In genomic region chr17:15896277-15896676, GRCh38 we compare ENCODE assay signal across 23 cellular contexts. TPM values are rescaled to one million over a fixed set of nuclear protein-coding genes. Genes with fewer than 3 reads are reported as not detected.
A peak's percentile ranks its signal among the peaks of the same experiment; 100 is the strongest.
DNase-seq lines count a peak whose midpoint lies in the region; ATAC-seq and TF ChIP-seq lines count a peak whose summit lies in the region.
"Had no signal": no experiment of that assay in that cellular context is flagged by ENCODE, and none has a peak within 500 bp of the region (broad histone marks: within the 10 kb centered on the region; RNA-seq: fewer than 3 reads in every experiment).

No MANE protein-coding gene starts in this region.

- H3K27me3 ChIP-seq in CD4-positive, alpha-beta T cell (ENCODE audit: control insufficient read depth, insufficient read depth, low read length): no peaks in the 10 kb centered on the region
- H3K27me3 ChIP-seq: BLaER1 treated with 17β-estradiol and CSF1 and Interleukin-3, amounts not matched to agents 10 nM and 100 nM had no signal

- peak overlapping the region; percentile 23 for H3K4me3 Mint-ChIP-seq in activated naive CD4-positive, alpha-beta T cell treated with anti-CD3 and anti-CD28 coated beads, Interleukin-2, amount 50 U/mL, for 24 hours
- peak overlapping the region; percentile 27 for H3K4me3 Mint-ChIP-seq in CD4-positive, alpha-beta T cell
- no peak overlapping the region for H3K4me3 Mint-ChIP-seq in T-helper 17 cell
- peak overlapping the region in 1 of 10 donors; percentile 39 for H3K4me3 Mint-ChIP-seq in naive thymus-derived CD8-positive, alpha-beta T cell

- intact Hi-C loops in CD4-positive, alpha-beta T cell (cut with DNase I, micrococcal nuclease): no loop called here

- peaks cover 25% of the 10 kb centered on the region for H3K4me1 Mint-ChIP-seq in activated naive CD4-positive, alpha-beta T cell treated with anti-CD3 and anti-CD28 coated beads, Interleukin-2, amount 50 U/mL, for 24 hours
- peaks cover 15% of the 10 kb centered on the region for H3K4me1 Mint-ChIP-seq in CD4-positive, alpha-beta T cell (ENCODE audit: low read depth)
- H3K4me1 Mint-ChIP-seq in T-helper 17 cell: peaks cover 11% of the 10 kb centered on the region
- H3K4me1 Mint-ChIP-seq in naive thymus-derived CD8-positive, alpha-beta T cell: peaks cover 12 to 24% (median 14%) of the 10 kb centered on the region in 4 donors

- no peaks in the 10 kb centered on the region for H3K27me3 Mint-ChIP-seq in activated naive CD4-positive, alpha-beta T cell treated with anti-CD3 and anti-CD28 coated beads, Interleukin-2, amount 50 U/mL, for 24 hours
- no peaks in the 10 kb centered on the region for H3K27me3 Mint-ChIP-seq in CD4-positive, alpha-beta T cell
- H3K27me3 Mint-ChIP-seq in T-helper 17 cell: peaks cover 6% of the 10 kb centered on the region
- H3K27me3 Mint-ChIP-seq in naive thymus-derived CD8-positive, alpha-beta T cell: no peaks in the 10 kb centered on the region

- ATAC-seq in CD4-positive, alpha-beta T cell (ENCODE audit: poor library complexity): no peak
- ATAC-seq in T-helper 17 cell: no peak
- ATAC-seq in naive thymus-derived CD8-positive, alpha-beta T cell: no peak
- ATAC-seq: PC-3, Right ventricle myocardium inferior had no signal

- CTCF ChIA-PET in CD4-positive, alpha-beta T cell (lab: Charles Lee): no interaction called here

- H3K9me3 Mint-ChIP-seq in activated naive CD4-positive, alpha-beta T cell treated with anti-CD3 and anti-CD28 coated beads, Interleukin-2, amount 50 U/mL, for 24 hours: no peaks in the 10 kb centered on the region
- no peaks in the 10 kb centered on the region for H3K9me3 Mint-ChIP-seq in CD4-positive, alpha-beta T cell
- peaks cover 0 to 2% (median 0%) of the 10 kb centered on the region in 9 donors for H3K9me3 Mint-ChIP-seq in naive thymus-derived CD8-positive, alpha-beta T cell

- DNase-seq in activated naive CD4-positive, alpha-beta T cell (lab: John Stamatoyannopoulos, UW): no peak
- DNase-seq in CD4-positive, alpha-beta T cell: no peak
- no peak for DNase-seq in T-helper 17 cell
- DNase-seq in naive thymus-derived CD8-positive, alpha-beta T cell: no peak
- no peak for DNase-seq in GM19238 (ENCODE audit: insufficient read length, low spot score)
- no peak for DNase-seq in NCI-H2081 treated with DMSO at 0.1 percent for 48 hours (lab: John Stamatoyannopoulos, UW)
- DNase-seq: Calu3; CD8-positive, alpha-beta memory T cell; DMS79 treated with DMSO at 0.1 percent for 48 hours; GF-D8; NCI-H1092; NCI-H1436; NCI-H187; NCI-H2171 treated with DMSO at 0.1 percent for 48 hours; NCI-H345; NCI-H524; NCI-H748 treated with DMSO at 0.1 percent for 48 hours; NK-92 treated with Interleukin-12 subunit alpha and Interleukin-12 subunit beta, amount 100 ng/mL, for 24 hours; PC-3; SJCRH30 had no signal

- H3K27ac Mint-ChIP-seq in activated naive CD4-positive, alpha-beta T cell treated with anti-CD3 and anti-CD28 coated beads, Interleukin-2, amount 50 U/mL, for 24 hours: no peak overlapping the region
- peak overlapping the region; percentile 69 for H3K27ac Mint-ChIP-seq in CD4-positive, alpha-beta T cell
- peak overlapping the region; percentile 62 for H3K27ac Mint-ChIP-seq in T-helper 17 cell
- peak overlapping the region in 8 of 10 donors; percentile 7 to 89 (median 76) for H3K27ac Mint-ChIP-seq in naive thymus-derived CD8-positive, alpha-beta T cell

- H3K36me3 Mint-ChIP-seq in activated naive CD4-positive, alpha-beta T cell treated with anti-CD3 and anti-CD28 coated beads, Interleukin-2, amount 50 U/mL, for 24 hours: no peaks in the 10 kb centered on the region
- H3K36me3 Mint-ChIP-seq in CD4-positive, alpha-beta T cell (ENCODE audit: low read depth): no peaks in the 10 kb centered on the region
- peaks cover 3% of the 10 kb centered on the region for H3K36me3 Mint-ChIP-seq in T-helper 17 cell (ENCODE audit: low read depth)
- H3K36me3 Mint-ChIP-seq in naive thymus-derived CD8-positive, alpha-beta T cell: peaks cover 0 to 2% (median 0%) of the 10 kb centered on the region in 3 donors

- no peaks in the 10 kb centered on the region for H3K9me3 ChIP-seq in CD4-positive, alpha-beta T cell (ENCODE audit: control insufficient read depth, low read length)
- no peaks in the 10 kb centered on the region for H3K9me3 ChIP-seq in T-helper 17 cell (ENCODE audit: control insufficient read depth, low read length, poor library complexity, severe bottlenecking)

- POLR2A ChIA-PET in CD4-positive, alpha-beta T cell (lab: Charles Lee): interaction anchor here (0.6 to 1.3 kb wide), 2 partner anchors 103 to 484 kb away, joined by 3 to 4 read pairs; partner anchors contain the start of genes UBB and ZSWIM7
- POLR2A ChIA-PET in naive thymus-derived CD8-positive, alpha-beta T cell (lab: Charles Lee): no interaction called here

- H3K27ac ChIP-seq in CD4-positive, alpha-beta T cell (ENCODE audit: low read depth, low read length): no peak overlapping the region
- H3K27ac ChIP-seq: BLaER1 treated with 17β-estradiol and CSF1 and Interleukin-3, amounts not matched to agents 10 nM and 100 nM; SJCRH30 had no signal

- no peak for TF ChIP-seq CTCF in CD4-positive, alpha-beta T cell (IDR thresholded peaks at IDR 0.05)

RNA-seq across cellular contexts. Expression of gene ADORA2B, which starts 48.7 kb away (rescaled TPM):
- total RNA-seq in CD4-positive, alpha-beta T cell: not detected
- under 1 TPM in 1 of 2 donors, not detected in 1; 0.76 TPM for total RNA-seq in T-helper 17 cell
- total RNA-seq in naive thymus-derived CD8-positive, alpha-beta T cell: not detected
- polyA plus RNA-seq in naive thymus-derived CD8-positive, alpha-beta T cell: 1 to 10 TPM in 1 of 3 donors, under 1 TPM in 2; 0.23 to 2.2 (median 0.57) TPM
